ENCODE assay signal across 1 cellular context in the genomic region with DNA sequence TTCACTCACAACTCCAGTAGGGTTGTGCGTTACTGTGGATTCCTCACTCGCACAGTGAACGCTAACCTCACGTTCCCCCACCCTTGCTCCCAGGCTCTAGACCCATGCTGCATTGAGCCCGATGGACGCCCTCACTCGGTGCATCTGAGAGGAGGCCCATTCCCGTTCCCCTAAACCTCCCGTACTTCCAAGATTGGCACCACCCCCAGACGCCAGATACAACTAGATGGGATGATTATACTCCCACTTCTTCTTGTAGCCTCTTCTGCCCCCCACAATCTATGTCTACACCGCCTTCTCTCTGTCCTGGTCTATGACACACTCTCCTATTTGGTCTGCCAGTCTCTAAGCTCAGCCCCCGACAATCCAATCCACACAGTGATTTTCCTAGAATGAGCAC.
A peak's percentile ranks its signal among the peaks of the same experiment; 100 is the strongest.
TF ChIP-seq lines count a peak whose summit lies in the region.

No MANE protein-coding gene starts in this region.

TF ChIP-seq in K562, 482 proteins besides CTCF, POLR2A, EP300 and RAD21:
- 0 out of 2 replicates have a peak, but pooled peaks have one; percentile 33 for TF ChIP-seq SUPT5H (IDR thresholded peaks at IDR 0.05)
- TF ChIP-seq, protein P1, sequence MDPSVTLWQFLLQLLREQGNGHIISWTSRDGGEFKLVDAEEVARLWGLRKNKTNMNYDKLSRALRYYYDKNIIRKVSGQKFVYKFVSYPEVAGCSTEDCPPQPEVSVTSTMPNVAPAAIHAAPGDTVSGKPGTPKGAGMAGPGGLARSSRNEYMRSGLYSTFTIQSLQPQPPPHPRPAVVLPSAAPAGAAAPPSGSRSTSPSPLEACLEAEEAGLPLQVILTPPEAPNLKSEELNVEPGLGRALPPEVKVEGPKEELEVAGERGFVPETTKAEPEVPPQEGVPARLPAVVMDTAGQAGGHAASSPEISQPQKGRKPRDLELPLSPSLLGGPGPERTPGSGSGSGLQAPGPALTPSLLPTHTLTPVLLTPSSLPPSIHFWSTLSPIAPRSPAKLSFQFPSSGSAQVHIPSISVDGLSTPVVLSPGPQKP (CRISPR knock-in tag; IDR thresholded peaks at IDR 0.05), result no peak
